8 cellular contexts compared by ENCODE assay signal in genomic region chr4:44448548-44449443, GRCh38. TPM values are rescaled to one million over a fixed set of nuclear protein-coding genes. Genes with fewer than 3 reads are reported as not detected.
DNase-seq lines count a peak whose midpoint lies in the region; ATAC-seq, FAIRE-seq and TF ChIP-seq lines count a peak whose summit lies in the region.

TSS of gene KCTD8 (minus strand) at chr4:44448809.

- FAIRE-seq in H54 (lab: Jason Lieb, UNC): no peak

- H3K27me3 ChIP-seq in GM06990 (replicated peaks; ENCODE audit: control insufficient read depth, insufficient read depth, low read length): no peaks in the 10 kb centered on the region; the same call in 1 of the 2 replicates
- H3K27me3 ChIP-seq in hepatocyte: peaks cover 63% of the 10 kb centered on the region
- H3K27me3 ChIP-seq in psoas muscle (ENCODE audit: insufficient read depth in 3 of 3, low read length in 2 of 3): peaks cover 0 to 10% (median 0%) of the 10 kb centered on the region in 3 donors

- H3K9me2 ChIP-seq in hepatocyte (replicated peaks; ENCODE audit: insufficient read depth): no peaks in the 10 kb centered on the region

- intact Hi-C loops in psoas muscle (cut with DNase I): loop anchor here in 1 of 2 donors (5.0 kb wide), 2 partner anchors 44 to 184 kb away; no protein-coding TSS in a partner anchor

- H3K4me1 ChIP-seq in hepatocyte (ENCODE audit: insufficient read depth) (peaks cover 4% of the 10 kb centered on the region), psoas muscle (no peaks in the 10 kb centered on the region)

- peak; percentile 96 for ATAC-seq in SK-N-SH treated with all-trans-retinoic acid at 6 μM for 48 hours
- peak; percentile 90 to 93 (median 92) for ATAC-seq in psoas muscle

- H3K79me2 ChIP-seq in hepatocyte: no peaks in the 10 kb centered on the region

- H3K4me2 ChIP-seq in hepatocyte: peak within 1 kb of the TSS; percentile 93

- peak; percentile 84 for DNase-seq in GM06990 (ENCODE audit: extremely low read depth, insufficient read length)
- peak; percentile 51 for DNase-seq in H54 (ENCODE audit: insufficient read length, low spot score)
- DNase-seq in astrocyte of the spinal cord (ENCODE audit: low read depth, low spot score): peak; percentile 89
- DNase-seq in hepatocyte (ENCODE audit: low spot score): peak; percentile 94
- peak; percentile 89 to 95 for DNase-seq in psoas muscle
- DNase-seq in activated gamma-delta T cell (lab: John Stamatoyannopoulos, UW): no peak

- H3K9me3 ChIP-seq in hepatocyte (ENCODE audit: low read depth) (no peaks in the 10 kb centered on the region), psoas muscle (no peaks in the 10 kb centered on the region)

- in situ Hi-C loops in astrocyte of the spinal cord (cut with HindIII; ENCODE audit: low sequenced_read_pairs): no loop called here

- TF ChIP-seq CTCF in GM06990 (IDR thresholded peaks at IDR 0.05; ENCODE audit: insufficient read depth, low read length, poor library complexity, severe bottlenecking) (peak; percentile 83), LNCAP (IDR thresholded peaks at IDR 0.05) (peak; percentile 83), astrocyte of the spinal cord (IDR thresholded peaks at IDR 0.05; ENCODE audit: low read depth, low read length) (peak; percentile 79), hepatocyte (IDR thresholded peaks at IDR 0.05; ENCODE audit: poor library complexity) (peak; percentile 80), psoas muscle (IDR thresholded peaks at IDR 0.05) (peak; percentile 72)

- no peaks in the 10 kb centered on the region for H4K20me1 ChIP-seq in hepatocyte (ENCODE audit: insufficient read depth, poor library complexity, severe bottlenecking)

- no peaks in the 10 kb centered on the region for H3K36me3 ChIP-seq in GM06990 (ENCODE audit: control insufficient read depth, insufficient read depth, low read length)
- no peaks in the 10 kb centered on the region for H3K36me3 ChIP-seq in hepatocyte (replicated peaks; ENCODE audit: insufficient read depth, low read depth)
- no peaks in the 10 kb centered on the region for H3K36me3 ChIP-seq in psoas muscle (ENCODE audit: insufficient read depth in 1 of 2, low read depth in 1 of 2)

- no peak for TF ChIP-seq POLR2A in H54 (IDR thresholded peaks at IDR 0.05; ENCODE audit: low read depth, low read length)

- peak within 1 kb of the TSS; percentile 77 for H2AFZ ChIP-seq in hepatocyte

- H3K27ac ChIP-seq in hepatocyte (peak within 1 kb of the TSS; percentile 11), psoas muscle (peak within 1 kb of the TSS; percentile 90)

- H3K4me3 ChIP-seq in GM06990 (replicated peaks; ENCODE audit: low read depth, low read length) (peak within 1 kb of the TSS; percentile 46), astrocyte of the spinal cord (ENCODE audit: low read depth, low read length) (peak within 1 kb of the TSS; percentile 51), hepatocyte (peak within 1 kb of the TSS; percentile 58), psoas muscle (peak within 1 kb of the TSS; percentile 81)

- under 1% methylated on average over 65 of the region's 71 CpGs for WGBS in hepatocyte (ENCODE audit: low lambda C conversion rate, missing lambda C conversion rate)
- WGBS in psoas muscle, 3 donors: 0 to 1% (median 1%) methylated on average over 65 to 71 of the region's 71 CpGs

TF ChIP-seq in SK-N-SH treated with all-trans-retinoic acid at 6 μM for 48 hours, 23 proteins besides CTCF, POLR2A, EP300 and RAD21:
- TF ChIP-seq ESRRG (CRISPR knock-in tag; IDR thresholded peaks at IDR 0.05): no peak
- TF ChIP-seq, protein P1, sequence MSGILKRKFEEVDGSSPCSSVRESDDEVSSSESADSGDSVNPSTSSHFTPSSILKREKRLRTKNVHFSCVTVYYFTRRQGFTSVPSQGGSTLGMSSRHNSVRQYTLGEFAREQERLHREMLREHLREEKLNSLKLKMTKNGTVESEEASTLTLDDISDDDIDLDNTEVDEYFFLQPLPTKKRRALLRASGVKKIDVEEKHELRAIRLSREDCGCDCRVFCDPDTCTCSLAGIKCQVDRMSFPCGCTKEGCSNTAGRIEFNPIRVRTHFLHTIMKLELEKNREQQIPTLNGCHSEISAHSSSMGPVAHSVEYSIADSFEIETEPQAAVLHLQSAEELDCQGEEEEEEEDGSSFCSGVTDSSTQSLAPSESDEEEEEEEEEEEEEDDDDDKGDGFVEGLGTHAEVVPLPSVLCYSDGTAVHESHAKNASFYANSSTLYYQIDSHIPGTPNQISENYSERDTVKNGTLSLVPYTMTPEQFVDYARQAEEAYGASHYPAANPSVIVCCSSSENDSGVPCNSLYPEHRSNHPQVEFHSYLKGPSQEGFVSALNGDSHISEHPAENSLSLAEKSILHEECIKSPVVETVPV (CRISPR knock-in tag; IDR thresholded peaks at IDR 0.05): no peak
- TF ChIP-seq PATZ1 (CRISPR knock-in tag; IDR thresholded peaks at IDR 0.05; ENCODE audit: borderline replicate concordance): no peak
- no peak for TF ChIP-seq ZFP30 (CRISPR knock-in tag; IDR thresholded peaks at IDR 0.05)
- no peak for TF ChIP-seq OSR1 (CRISPR knock-in tag; IDR thresholded peaks at IDR 0.05)
- TF ChIP-seq, protein P2, sequence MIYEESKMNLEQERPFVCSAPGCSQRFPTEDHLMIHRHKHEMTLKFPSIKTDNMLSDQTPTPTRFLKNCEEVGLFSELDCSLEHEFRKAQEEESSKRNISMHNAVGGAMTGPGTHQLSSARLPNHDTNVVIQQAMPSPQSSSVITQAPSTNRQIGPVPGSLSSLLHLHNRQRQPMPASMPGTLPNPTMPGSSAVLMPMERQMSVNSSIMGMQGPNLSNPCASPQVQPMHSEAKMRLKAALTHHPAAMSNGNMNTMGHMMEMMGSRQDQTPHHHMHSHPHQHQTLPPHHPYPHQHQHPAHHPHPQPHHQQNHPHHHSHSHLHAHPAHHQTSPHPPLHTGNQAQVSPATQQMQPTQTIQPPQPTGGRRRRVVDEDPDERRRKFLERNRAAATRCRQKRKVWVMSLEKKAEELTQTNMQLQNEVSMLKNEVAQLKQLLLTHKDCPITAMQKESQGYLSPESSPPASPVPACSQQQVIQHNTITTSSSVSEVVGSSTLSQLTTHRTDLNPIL (CRISPR knock-in tag; IDR thresholded peaks at IDR 0.05; ENCODE audit: low read depth): no peak
- TF ChIP-seq ZNF8 (CRISPR knock-in tag; IDR thresholded peaks at IDR 0.05): no peak
- TF ChIP-seq, protein P3, sequence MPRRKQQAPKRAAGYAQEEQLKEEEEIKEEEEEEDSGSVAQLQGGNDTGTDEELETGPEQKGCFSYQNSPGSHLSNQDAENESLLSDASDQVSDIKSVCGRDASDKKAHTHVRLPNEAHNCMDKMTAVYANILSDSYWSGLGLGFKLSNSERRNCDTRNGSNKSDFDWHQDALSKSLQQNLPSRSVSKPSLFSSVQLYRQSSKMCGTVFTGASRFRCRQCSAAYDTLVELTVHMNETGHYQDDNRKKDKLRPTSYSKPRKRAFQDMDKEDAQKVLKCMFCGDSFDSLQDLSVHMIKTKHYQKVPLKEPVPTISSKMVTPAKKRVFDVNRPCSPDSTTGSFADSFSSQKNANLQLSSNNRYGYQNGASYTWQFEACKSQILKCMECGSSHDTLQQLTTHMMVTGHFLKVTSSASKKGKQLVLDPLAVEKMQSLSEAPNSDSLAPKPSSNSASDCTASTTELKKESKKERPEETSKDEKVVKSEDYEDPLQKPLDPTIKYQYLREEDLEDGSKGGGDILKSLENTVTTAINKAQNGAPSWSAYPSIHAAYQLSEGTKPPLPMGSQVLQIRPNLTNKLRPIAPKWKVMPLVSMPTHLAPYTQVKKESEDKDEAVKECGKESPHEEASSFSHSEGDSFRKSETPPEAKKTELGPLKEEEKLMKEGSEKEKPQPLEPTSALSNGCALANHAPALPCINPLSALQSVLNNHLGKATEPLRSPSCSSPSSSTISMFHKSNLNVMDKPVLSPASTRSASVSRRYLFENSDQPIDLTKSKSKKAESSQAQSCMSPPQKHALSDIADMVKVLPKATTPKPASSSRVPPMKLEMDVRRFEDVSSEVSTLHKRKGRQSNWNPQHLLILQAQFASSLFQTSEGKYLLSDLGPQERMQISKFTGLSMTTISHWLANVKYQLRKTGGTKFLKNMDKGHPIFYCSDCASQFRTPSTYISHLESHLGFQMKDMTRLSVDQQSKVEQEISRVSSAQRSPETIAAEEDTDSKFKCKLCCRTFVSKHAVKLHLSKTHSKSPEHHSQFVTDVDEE (CRISPR knock-in tag; IDR thresholded peaks at IDR 0.05): no peak

RNA-seq across cellular contexts. Expression of gene KCTD8, which starts in this region (rescaled TPM):
- 0.48 and 1.5 TPM in 2 replicates for total RNA-seq in hepatocyte
- 0.35 and 0.97 TPM in 2 replicates for polyA plus RNA-seq in hepatocyte
- total RNA-seq in psoas muscle: 1 to 10 TPM in 3 of 4 donors, under 1 TPM in 1; 0.56 to 2.3 (median 1.3) TPM
- polyA plus RNA-seq in psoas muscle: under 1 TPM in 2 of 3 donors, not detected in 1; 0.68 to 0.71 TPM
